In the genomic region with DNA sequence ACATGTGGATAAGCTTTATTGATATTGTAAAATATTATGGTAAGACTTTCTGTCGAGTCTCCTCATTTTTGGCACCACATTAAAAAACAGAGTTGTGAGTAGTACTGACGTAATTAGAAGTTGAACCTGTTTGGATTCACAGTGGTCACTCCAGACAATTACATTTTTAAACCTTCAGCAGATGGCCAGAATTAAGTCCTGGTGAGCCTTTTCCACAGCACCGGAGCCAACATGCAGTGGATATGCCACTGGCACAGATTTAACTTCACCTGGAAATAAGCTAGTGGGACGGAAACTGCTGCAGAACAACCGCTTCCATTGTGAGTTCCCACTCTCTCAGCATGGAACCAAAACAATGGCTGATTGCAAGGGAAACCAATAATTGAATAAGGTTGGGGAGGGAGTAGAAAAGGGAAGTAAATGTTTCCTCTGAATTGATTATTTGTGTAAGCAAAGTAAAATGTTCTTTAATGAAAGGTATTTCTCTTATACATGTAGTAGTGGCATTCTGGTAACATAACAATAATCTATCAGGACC, we compare ENCODE assay signal across 22 cellular contexts.
"Had no signal": no experiment of that assay in that cellular context is flagged by ENCODE, and none has a peak within 500 bp of the region (broad histone marks: within the 10 kb centered on the region; RNA-seq: fewer than 3 reads in every experiment).

No MANE protein-coding gene starts in this region.

- H3K4me3 ChIP-seq: dorsolateral prefrontal cortex, left lung, right lobe of liver, tibial nerve, uterus had no signal

- H3K36me3 ChIP-seq: left lung, right lobe of liver, tibial nerve, uterus had no signal

- H3K4me1 Mint-ChIP-seq: activated CD4-positive, alpha-beta T cell treated with anti-CD3 and anti-CD28 coated beads for 36 hours; activated naive CD8-positive, alpha-beta T cell treated with anti-CD3 and anti-CD28 coated beads for 36 hours; naive B cell had no signal

- H3K9me3 ChIP-seq: left lung, right lobe of liver, tibial nerve, uterus had no signal

- H3K27me3 ChIP-seq: dorsolateral prefrontal cortex, foreskin keratinocyte, left lung, right lobe of liver, tibial nerve, uterus had no signal

- H3K36me3 Mint-ChIP-seq: activated naive CD8-positive, alpha-beta T cell treated with anti-CD3 and anti-CD28 coated beads for 36 hours; naive B cell had no signal

- H3K27me3 Mint-ChIP-seq: activated CD4-positive, alpha-beta T cell treated with anti-CD3 and anti-CD28 coated beads for 36 hours; stimulated activated naive CD8-positive, alpha-beta T cell treated with anti-CD3 and anti-CD28 coated beads, Interleukin-15, Interleukin-2, amounts not matched to agents 100 ng/mL and 50 ng/mL, for 24 hours had no signal

- H3K27ac ChIP-seq: dorsolateral prefrontal cortex, foreskin keratinocyte, left lung, right lobe of liver, tibial nerve, uterus had no signal

- H3K4me3 Mint-ChIP-seq: activated CD4-positive, alpha-beta T cell treated with anti-CD3 and anti-CD28 coated beads for 36 hours; activated naive CD8-positive, alpha-beta T cell treated with anti-CD3 and anti-CD28 coated beads for 36 hours; activated T-helper 1 cell treated with anti-CD3 and anti-CD28 coated beads, Interleukin-12 subunit alpha, Interleukin-12 subunit beta, Interleukin-2, Interleukin-4 antibody, amounts not matched to agents 30 ng/mL and 10 ng/mL and 1 ng/mL, durations not matched to agents 14 hours and 24 hours and 36 hours; naive B cell; neural crest cell; stimulated activated naive CD8-positive, alpha-beta T cell treated with anti-CD3 and anti-CD28 coated beads, Interleukin-15, Interleukin-2, amounts not matched to agents 100 ng/mL and 50 ng/mL, for 24 hours had no signal

- H3K4me1 ChIP-seq: foreskin keratinocyte, left lung, right lobe of liver, tibial nerve, uterus had no signal

- H3K27ac Mint-ChIP-seq: activated CD4-positive, alpha-beta T cell treated with anti-CD3 and anti-CD28 coated beads for 36 hours; activated naive CD8-positive, alpha-beta T cell treated with anti-CD3 and anti-CD28 coated beads for 36 hours; activated T-helper 1 cell treated with anti-CD3 and anti-CD28 coated beads, Interleukin-12 subunit alpha, Interleukin-12 subunit beta, Interleukin-2, Interleukin-4 antibody, amounts not matched to agents 30 ng/mL and 10 ng/mL and 1 ng/mL, durations not matched to agents 14 hours and 24 hours and 36 hours; naive B cell; stimulated activated naive CD8-positive, alpha-beta T cell treated with anti-CD3 and anti-CD28 coated beads, Interleukin-15, Interleukin-2, amounts not matched to agents 100 ng/mL and 50 ng/mL, for 24 hours had no signal

- H3K9me3 Mint-ChIP-seq: activated naive CD8-positive, alpha-beta T cell treated with anti-CD3 and anti-CD28 coated beads for 36 hours; activated T-helper 1 cell treated with anti-CD3 and anti-CD28 coated beads, Interleukin-12 subunit alpha, Interleukin-12 subunit beta, Interleukin-2, Interleukin-4 antibody, amounts not matched to agents 30 ng/mL and 10 ng/mL and 1 ng/mL, durations not matched to agents 14 hours and 24 hours and 36 hours; neural crest cell; stimulated activated naive CD8-positive, alpha-beta T cell treated with anti-CD3 and anti-CD28 coated beads, Interleukin-15, Interleukin-2, amounts not matched to agents 100 ng/mL and 50 ng/mL, for 24 hours had no signal

- DNase-seq: activated CD4-positive, alpha-beta T cell treated with anti-CD3 and anti-CD28 coated beads for 36 hours; activated CD4-positive, alpha-beta T cell treated with anti-CD3 and anti-CD28 coated beads, Interleukin-2, amount 50 U/mL, for 48 hours; activated naive CD4-positive, alpha-beta T cell; activated naive CD8-positive, alpha-beta T cell treated with anti-CD3 and anti-CD28 coated beads for 36 hours; activated T-cell treated with anti-CD3 and anti-CD28 coated beads for 4 hours; amniotic stem cell; foreskin keratinocyte; glutamatergic neuron; hippocampal formation; left lung; mammary epithelial cell; naive B cell; right lobe of liver; small intestine; stimulated activated CD4-positive, alpha-beta T cell treated with anti-CD3 and anti-CD28 coated beads, Interleukin-15, amount 100 ng/mL, for 24 hours; stimulated activated CD4-positive, alpha-beta T cell treated with anti-CD3 and anti-CD28 coated beads, Interleukin-2, amount 100 ng/mL, for 48 hours; uterus had no signal
